12 cellular contexts compared by ENCODE assay signal in the genomic region with DNA sequence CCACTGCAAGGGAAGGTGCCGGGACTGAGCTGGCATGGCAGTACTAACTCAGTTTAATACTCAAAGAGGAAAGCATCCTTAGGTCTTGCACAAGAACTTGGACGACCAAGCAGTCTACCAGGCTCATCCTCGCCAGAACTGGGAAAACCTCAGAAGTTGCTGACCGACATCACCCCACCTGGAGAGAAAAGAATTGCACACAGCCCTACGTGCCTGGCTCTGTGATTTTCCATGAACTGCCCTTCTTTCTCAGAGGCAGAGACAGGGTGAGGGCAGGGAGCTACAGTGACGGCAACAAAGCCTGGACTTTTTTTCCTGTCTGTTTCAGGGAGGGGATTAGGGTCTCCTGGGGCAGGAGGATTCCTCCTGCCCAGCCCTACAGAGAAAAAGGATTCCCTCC. TPM values are rescaled to one million over a fixed set of nuclear protein-coding genes. Genes with fewer than 3 reads are reported as not detected.
DNase-seq lines count a peak whose midpoint lies in the region; ATAC-seq and TF ChIP-seq lines count a peak whose summit lies in the region.
"Had no signal": no experiment of that assay in that cellular context is flagged by ENCODE, and none has a peak within 500 bp of the region (broad histone marks: within the 10 kb centered on the region; RNA-seq: fewer than 3 reads in every experiment).

No MANE protein-coding gene starts in this region.

- H3K27ac ChIP-seq in GM23338 (ENCODE audit: low read depth) (peak overlapping the region; percentile 87; the same call in 1 of the 2 replicates), coronary artery (peak overlapping the region; percentile 89 to 92), iPS-20b (ENCODE audit: low read length) (no peak overlapping the region), sigmoid colon (peak overlapping the region; percentile 52 to 87 (median 78)), caudate nucleus (ENCODE audit: low read depth, low read length) (no peak overlapping the region)

- TF ChIP-seq POLR2A in sigmoid colon (IDR thresholded peaks at IDR 0.05): no peak

- H3F3A ChIP-seq in GM23338 (replicated peaks; ENCODE audit: low read depth): no peaks in the 10 kb centered on the region

- H3K9ac ChIP-seq in iPS-20b (ENCODE audit: low read depth, low read length): peak overlapping the region; percentile 3; the same call in 1 of the 2 replicates

- TF ChIP-seq CTCF in GM23338 (conservative IDR thresholded peaks at IDR 0.05; ENCODE audit: low read depth in 2 of 2) (no peak), coronary artery (IDR thresholded peaks at IDR 0.05) (no peak), sigmoid colon (IDR thresholded peaks at IDR 0.05) (no peak)

- DNase-seq in GM23338 (ENCODE audit: low spot score) (no peak), coronary artery (ENCODE audit: low spot score) (peak; percentile 76), sigmoid colon (peak; percentile 85), caudate nucleus (lab: John Stamatoyannopoulos, UW) (no peak)
- no peak for DNase-seq in effector CD8-positive, alpha-beta T cell (lab: John Stamatoyannopoulos, UW)
- DNase-seq: effector CD4-positive, alpha-beta T cell; islet precursor cell; KG1; SHP77 treated with DMSO at 0.1 percent for 48 hours had no signal

- peaks cover 94% of the 10 kb centered on the region for H3K79me2 ChIP-seq in GM23338 (replicated peaks; ENCODE audit: insufficient read depth)

- H3K4me1 ChIP-seq in GM23338 (ENCODE audit: insufficient read depth) (peaks cover 76% of the 10 kb centered on the region), iPS-20b (ENCODE audit: insufficient read depth, low read length) (peaks cover 69% of the 10 kb centered on the region), sigmoid colon (peaks cover 0 to 87% (median 63%) of the 10 kb centered on the region in 4 donors)

- H3K36me3 Mint-ChIP-seq in GM23338 (ENCODE audit: low read depth): peaks cover 78% of the 10 kb centered on the region

- intact Hi-C loops in sigmoid colon (cut with DNase I): no loop called here

- H3K27ac Mint-ChIP-seq in GM23338: peak overlapping the region; percentile 89

- TF ChIP-seq EP300 in sigmoid colon (IDR thresholded peaks at IDR 0.05): no peak

- H3K4me3 Mint-ChIP-seq in GM23338: peak overlapping the region; percentile 31; the same call in 2 of the 3 replicates

- peaks cover 9% of the 10 kb centered on the region for H3K27me3 Mint-ChIP-seq in GM23338 (ENCODE audit: insufficient read depth, low read depth, poor library complexity)

- no peak overlapping the region for H2AFZ ChIP-seq in GM23338

- H4K20me1 ChIP-seq in GM23338 (replicated peaks; ENCODE audit: insufficient read depth): 0 out of 2 replicates have a peak, but pooled peaks cover 3% of the 10 kb centered on the region

- ATAC-seq in GM23338: peak; percentile 34
- no peak for ATAC-seq in HG03097 (IDR thresholded peaks at IDR 0.05; ENCODE audit: low FRiP score, unreplicated experiment)
- no peak for ATAC-seq in GM18519 (IDR thresholded peaks at IDR 0.05; ENCODE audit: low FRiP score, unreplicated experiment)

- H3K4me1 Mint-ChIP-seq in GM23338: peaks cover 96% of the 10 kb centered on the region

- no peaks in the 10 kb centered on the region for H3K9me2 ChIP-seq in GM23338 (ENCODE audit: insufficient read depth)

- 57 to 74% methylated on average over 6 of the region's 6 CpGs for WGBS in sigmoid colon, 2 donors

- no peaks in the 10 kb centered on the region for H3K9me3 Mint-ChIP-seq in GM23338

- H3K27me3 ChIP-seq in GM23338 (ENCODE audit: insufficient read depth) (no peaks in the 10 kb centered on the region), iPS-20b (ENCODE audit: insufficient read depth, low read length) (no peaks in the 10 kb centered on the region), sigmoid colon (no peaks in the 10 kb centered on the region)

- 0 out of 2 replicates have a peak, but pooled peaks cover 4% of the 10 kb centered on the region for H3K36me3 ChIP-seq in GM23338 (ENCODE audit: insufficient read depth)
- H3K36me3 ChIP-seq in iPS-20b (ENCODE audit: insufficient read depth, low read depth, low read length): peaks cover 69% of the 10 kb centered on the region
- peaks cover 7 to 58% (median 20%) of the 10 kb centered on the region in 4 donors for H3K36me3 ChIP-seq in sigmoid colon

- H3K9me3 ChIP-seq in iPS-20b (ENCODE audit: insufficient read depth, low read depth, low read length): no peaks in the 10 kb centered on the region
- no peaks in the 10 kb centered on the region for H3K9me3 ChIP-seq in sigmoid colon

- H3K4me3 ChIP-seq in GM23338 (peak overlapping the region; percentile 32; the same call in 1 of the 2 replicates), coronary artery (peak overlapping the region; percentile 98), iPS-20b (ENCODE audit: low read length) (peak overlapping the region; percentile 43), sigmoid colon (no peak overlapping the region)

- H3K4me2 ChIP-seq in GM23338: peak overlapping the region; percentile 66

TF ChIP-seq in GM23338, 12 proteins besides CTCF, POLR2A, EP300 and RAD21:
- TF ChIP-seq, protein P1, sequence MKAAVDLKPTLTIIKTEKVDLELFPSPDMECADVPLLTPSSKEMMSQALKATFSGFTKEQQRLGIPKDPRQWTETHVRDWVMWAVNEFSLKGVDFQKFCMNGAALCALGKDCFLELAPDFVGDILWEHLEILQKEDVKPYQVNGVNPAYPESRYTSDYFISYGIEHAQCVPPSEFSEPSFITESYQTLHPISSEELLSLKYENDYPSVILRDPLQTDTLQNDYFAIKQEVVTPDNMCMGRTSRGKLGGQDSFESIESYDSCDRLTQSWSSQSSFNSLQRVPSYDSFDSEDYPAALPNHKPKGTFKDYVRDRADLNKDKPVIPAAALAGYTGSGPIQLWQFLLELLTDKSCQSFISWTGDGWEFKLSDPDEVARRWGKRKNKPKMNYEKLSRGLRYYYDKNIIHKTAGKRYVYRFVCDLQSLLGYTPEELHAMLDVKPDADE (IDR thresholded peaks at IDR 0.05): no peak
- TF ChIP-seq POLR2AphosphoS5 (IDR thresholded peaks at IDR 0.05; ENCODE audit: low read depth) (no peak), CREB1 (CRISPR knock-in tag; IDR thresholded peaks at IDR 0.05; ENCODE audit: low read depth) (no peak), STAT1 (IDR thresholded peaks at IDR 0.05; ENCODE audit: unreplicated experiment) (no peak)
- TF ChIP-seq, protein P2, sequence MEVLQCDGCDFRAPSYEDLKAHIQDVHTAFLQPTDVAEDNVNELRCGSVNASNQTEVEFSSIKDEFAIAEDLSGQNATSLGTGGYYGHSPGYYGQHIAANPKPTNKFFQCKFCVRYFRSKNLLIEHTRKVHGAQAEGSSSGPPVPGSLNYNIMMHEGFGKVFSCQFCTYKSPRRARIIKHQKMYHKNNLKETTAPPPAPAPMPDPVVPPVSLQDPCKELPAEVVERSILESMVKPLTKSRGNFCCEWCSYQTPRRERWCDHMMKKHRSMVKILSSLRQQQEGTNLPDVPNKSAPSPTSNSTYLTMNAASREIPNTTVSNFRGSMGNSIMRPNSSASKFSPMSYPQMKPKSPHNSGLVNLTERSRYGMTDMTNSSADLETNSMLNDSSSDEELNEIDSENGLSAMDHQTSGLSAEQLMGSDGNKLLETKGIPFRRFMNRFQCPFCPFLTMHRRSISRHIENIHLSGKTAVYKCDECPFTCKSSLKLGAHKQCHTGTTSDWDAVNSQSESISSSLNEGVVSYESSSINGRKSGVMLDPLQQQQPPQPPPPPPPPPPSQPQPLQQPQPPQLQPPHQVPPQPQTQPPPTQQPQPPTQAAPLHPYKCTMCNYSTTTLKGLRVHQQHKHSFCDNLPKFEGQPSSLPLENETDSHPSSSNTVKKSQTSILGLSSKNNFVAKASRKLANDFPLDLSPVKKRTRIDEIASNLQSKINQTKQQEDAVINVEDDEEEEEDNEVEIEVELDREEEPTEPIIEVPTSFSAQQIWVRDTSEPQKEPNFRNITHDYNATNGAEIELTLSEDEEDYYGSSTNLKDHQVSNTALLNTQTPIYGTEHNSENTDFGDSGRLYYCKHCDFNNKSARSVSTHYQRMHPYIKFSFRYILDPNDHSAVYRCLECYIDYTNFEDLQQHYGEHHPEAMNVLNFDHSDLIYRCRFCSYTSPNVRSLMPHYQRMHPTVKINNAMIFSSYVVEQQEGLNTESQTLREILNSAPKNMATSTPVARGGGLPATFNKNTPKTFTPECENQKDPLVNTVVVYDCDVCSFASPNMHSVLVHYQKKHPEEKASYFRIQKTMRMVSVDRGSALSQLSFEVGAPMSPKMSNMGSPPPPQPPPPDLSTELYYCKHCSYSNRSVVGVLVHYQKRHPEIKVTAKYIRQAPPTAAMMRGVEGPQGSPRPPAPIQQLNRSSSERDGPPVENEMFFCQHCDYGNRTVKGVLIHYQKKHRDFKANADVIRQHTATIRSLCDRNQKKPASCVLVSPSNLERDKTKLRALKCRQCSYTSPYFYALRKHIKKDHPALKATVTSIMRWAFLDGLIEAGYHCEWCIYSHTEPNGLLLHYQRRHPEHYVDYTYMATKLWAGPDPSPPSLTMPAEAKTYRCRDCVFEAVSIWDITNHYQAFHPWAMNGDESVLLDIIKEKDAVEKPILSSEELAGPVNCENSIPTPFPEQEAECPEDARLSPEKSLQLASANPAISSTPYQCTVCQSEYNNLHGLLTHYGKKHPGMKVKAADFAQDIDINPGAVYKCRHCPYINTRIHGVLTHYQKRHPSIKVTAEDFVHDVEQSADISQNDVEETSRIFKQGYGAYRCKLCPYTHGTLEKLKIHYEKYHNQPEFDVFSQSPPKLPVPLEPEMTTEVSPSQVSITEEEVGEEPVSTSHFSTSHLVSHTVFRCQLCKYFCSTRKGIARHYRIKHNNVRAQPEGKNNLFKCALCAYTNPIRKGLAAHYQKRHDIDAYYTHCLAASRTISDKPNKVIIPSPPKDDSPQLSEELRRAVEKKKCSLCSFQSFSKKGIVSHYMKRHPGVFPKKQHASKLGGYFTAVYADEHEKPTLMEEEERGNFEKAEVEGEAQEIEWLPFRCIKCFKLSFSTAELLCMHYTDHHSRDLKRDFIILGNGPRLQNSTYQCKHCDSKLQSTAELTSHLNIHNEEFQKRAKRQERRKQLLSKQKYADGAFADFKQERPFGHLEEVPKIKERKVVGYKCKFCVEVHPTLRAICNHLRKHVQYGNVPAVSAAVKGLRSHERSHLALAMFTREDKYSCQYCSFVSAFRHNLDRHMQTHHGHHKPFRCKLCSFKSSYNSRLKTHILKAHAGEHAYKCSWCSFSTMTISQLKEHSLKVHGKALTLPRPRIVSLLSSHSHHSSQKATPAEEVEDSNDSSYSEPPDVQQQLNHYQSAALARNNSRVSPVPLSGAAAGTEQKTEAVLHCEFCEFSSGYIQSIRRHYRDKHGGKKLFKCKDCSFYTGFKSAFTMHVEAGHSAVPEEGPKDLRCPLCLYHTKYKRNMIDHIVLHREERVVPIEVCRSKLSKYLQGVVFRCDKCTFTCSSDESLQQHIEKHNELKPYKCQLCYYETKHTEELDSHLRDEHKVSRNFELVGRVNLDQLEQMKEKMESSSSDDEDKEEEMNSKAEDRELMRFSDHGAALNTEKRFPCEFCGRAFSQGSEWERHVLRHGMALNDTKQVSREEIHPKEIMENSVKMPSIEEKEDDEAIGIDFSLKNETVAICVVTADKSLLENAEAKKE (CRISPR knock-in tag; IDR thresholded peaks at IDR 0.05): no peak
TF ChIP-seq in GM23338: peak in this region for 0.

RNA-seq across cellular contexts. Expression of a gene that starts 8.0 kb away (rescaled TPM):
- 42.0 and 46.5 TPM in 2 replicates for total RNA-seq in GM23338 (2014; rRNA removed; shearing (Covaris generic))
- 7.1 and 9.7 TPM in 2 replicates for polyA plus RNA-seq in GM23338 (2016; fragmentation: Nextera tagmentation; extraction: Ambion mirVana)
- 10 to 100 TPM; 29.9 to 76.4 (median 53.1) TPM for total RNA-seq in sigmoid colon
- 10 to 100 TPM in 1 of 3 donors, 1 to 10 TPM in 2; 3.9 to 32.4 (median 4.2) TPM for polyA plus RNA-seq in sigmoid colon

Comparison
In these comparisons a context has a peak if more than half of its experiments do, and no peak if none do; other contexts are left out.
1. DNase-seq: peak in coronary artery (single experiment) and sigmoid colon (single experiment); none in GM23338 (single experiment), effector CD8-positive, alpha-beta T cell (single experiment) and caudate nucleus (0 of 61).
2. H3K27ac ChIP-seq: peak in GM23338 (single experiment), coronary artery (2 of 2) and sigmoid colon (4 of 4); none in iPS-20b (single experiment) and caudate nucleus (single experiment).
3. H3K4me3 ChIP-seq: peak in GM23338 (single experiment), coronary artery (single experiment) and iPS-20b (single experiment); none in sigmoid colon (0 of 4).